Comparison of ENCODE assay signal across 25 cellular contexts in genomic region chr12:85803231-85803630, GRCh38. TPM values are rescaled to one million over a fixed set of nuclear protein-coding genes. Genes with fewer than 3 reads are reported as not detected.
DNase-seq lines count a peak whose midpoint lies in the region; FAIRE-seq and TF ChIP-seq lines count a peak whose summit lies in the region.
"Had no signal": no experiment of that assay in that cellular context is flagged by ENCODE, and none has a peak within 500 bp of the region (broad histone marks: within the 10 kb centered on the region; RNA-seq: fewer than 3 reads in every experiment).

No MANE protein-coding gene starts in this region.

- BruUV-seq in Calu3 (replicated peaks; lab: Mats Ljungman, UMichigan) = no TSS peak

- peaks cover 18% of the 10 kb centered on the region for H3K4me1 Mint-ChIP-seq in Calu3 (ENCODE audit: low read depth, unreplicated experiment)
- peaks cover 29% of the 10 kb centered on the region for H3K4me1 Mint-ChIP-seq in mesothelial cell of epicardium
- H3K4me1 Mint-ChIP-seq: CD4-positive, alpha-beta memory T cell; central memory CD8-positive, alpha-beta T cell; natural killer cell; T-cell had no signal

- H3K4me1 ChIP-seq in HEK293 (ENCODE audit: control insufficient read depth, insufficient read depth, low read length) = no peaks in the 10 kb centered on the region; the same call in 1 of the 2 replicates
- H3K4me1 ChIP-seq: testis had no signal

- H3K4me3 Mint-ChIP-seq in Calu3 (ENCODE audit: low read depth, unreplicated experiment) (no peak overlapping the region), mesothelial cell of epicardium (no peak overlapping the region)
- H3K4me3 Mint-ChIP-seq: activated naive CD4-positive, alpha-beta T cell treated with anti-CD3 and anti-CD28 coated beads for 36 hours; activated T-cell treated with anti-CD3 and anti-CD28 coated beads, Interleukin-2, amount 50 U/mL, for 24 hours; CD4-positive, alpha-beta memory T cell; central memory CD8-positive, alpha-beta T cell; natural killer cell; T-cell had no signal

- intact Hi-C loops in Calu3 (cut with micrococcal nuclease; ENCODE audit: unreplicated experiment) = no loop called here

- no peak for FAIRE-seq in frontal cortex (lab: Jason Lieb, UNC)
- FAIRE-seq: GM12878 had no signal

- H3K9me3 Mint-ChIP-seq in Calu3 (ENCODE audit: low read depth, unreplicated experiment) = no peaks in the 10 kb centered on the region
- no peaks in the 10 kb centered on the region for H3K9me3 Mint-ChIP-seq in mesothelial cell of epicardium
- H3K9me3 Mint-ChIP-seq: activated naive CD4-positive, alpha-beta T cell treated with anti-CD3 and anti-CD28 coated beads for 36 hours; activated T-cell treated with anti-CD3 and anti-CD28 coated beads, Interleukin-2, amount 50 U/mL, for 24 hours; natural killer cell had no signal

- TF ChIP-seq CTCF in Calu3 (IDR thresholded peaks at IDR 0.05; ENCODE audit: unreplicated experiment) (no peak), HEK293 (tag by site-specific recombination; IDR thresholded peaks at IDR 0.05) (no peak), mesothelial cell of epicardium (IDR thresholded peaks at IDR 0.05; ENCODE audit: unreplicated experiment) (no peak)

- H3K27ac ChIP-seq in HEK293 (ENCODE audit: extremely low read depth, low read depth, low read length) = no peak overlapping the region
- H3K27ac ChIP-seq: ovary, testis had no signal

- no peaks in the 10 kb centered on the region for H3K9me3 ChIP-seq in HEK293 (ENCODE audit: control insufficient read depth, insufficient read depth, low read depth, low read length)
- H3K9me3 ChIP-seq: ovary, testis had no signal

- CTCF ChIA-PET in Calu3 (lab: Charles Lee) (no interaction called here), HEK293 (lab: Yijun Ruan, JAX) (no interaction called here)

- H3K4me3 ChIP-seq in HEK293 (ENCODE audit: low read depth, low read length) = no peak overlapping the region
- H3K4me3 ChIP-seq: GM12878, heart left ventricle, ovary, testis had no signal

- DNase-seq in Calu3 = no peak
- peak; percentile 42 for DNase-seq in dedifferentiated amniotic fluid mesenchymal stem cell (ENCODE audit: extremely low spot score)
- no peak for DNase-seq in mesothelial cell of epicardium (ENCODE audit: low spot score in 2 of 2, unreplicated experiment in 2 of 2)
- no peak for DNase-seq in DMS53 (lab: John Stamatoyannopoulos, UW)
- no peak for DNase-seq in frontal cortex (ENCODE audit: low spot score in 2 of 2)
- no peak for DNase-seq in effector CD4-positive, alpha-beta T cell
- DNase-seq: activated CD4-positive, alpha-beta T cell treated with anti-CD3 and anti-CD28 coated beads for 1 hour; activated naive CD4-positive, alpha-beta T cell treated with anti-CD3 and anti-CD28 coated beads for 36 hours; activated T-cell treated with anti-CD3 and anti-CD28 coated beads, Interleukin-2, amount 50 U/mL, for 24 hours; amygdala; CD4-positive, alpha-beta memory T cell; DMS79; heart left ventricle; KBM-7; left cardiac atrium; natural killer cell; NCI-H1436 treated with DMSO at 0.1 percent for 48 hours; NCI-H2171; NCI-H774; ovary; T-cell; testis had no signal

- H3K36me3 ChIP-seq in HEK293 (ENCODE audit: control insufficient read depth in 2 of 2, insufficient read depth in 1 of 2, low read length in 2 of 2) = no peaks in the 10 kb centered on the region
- H3K36me3 ChIP-seq: ovary had no signal

- H3K27me3 Mint-ChIP-seq in Calu3 (ENCODE audit: unreplicated experiment) (no peaks in the 10 kb centered on the region), mesothelial cell of epicardium (ENCODE audit: low read depth) (no peaks in the 10 kb centered on the region)
- H3K27me3 Mint-ChIP-seq: activated T-cell treated with anti-CD3 and anti-CD28 coated beads, Interleukin-2, amount 50 U/mL, for 24 hours; CD4-positive, alpha-beta memory T cell; central memory CD8-positive, alpha-beta T cell; T-cell had no signal

- peak overlapping the region; percentile 91 for H3K27ac Mint-ChIP-seq in Calu3 (ENCODE audit: unreplicated experiment)
- peak overlapping the region; percentile 10 for H3K27ac Mint-ChIP-seq in mesothelial cell of epicardium
- H3K27ac Mint-ChIP-seq: activated naive CD4-positive, alpha-beta T cell treated with anti-CD3 and anti-CD28 coated beads for 36 hours; activated T-cell treated with anti-CD3 and anti-CD28 coated beads, Interleukin-2, amount 50 U/mL, for 24 hours; CD4-positive, alpha-beta memory T cell; natural killer cell; T-cell had no signal

- POLR2A ChIA-PET in HEK293 (lab: Yijun Ruan, JAX) = no interaction called here

- H3K36me3 Mint-ChIP-seq in Calu3 (ENCODE audit: insufficient read depth, unreplicated experiment) = peaks cover 5% of the 10 kb centered on the region
- H3K36me3 Mint-ChIP-seq in mesothelial cell of epicardium = peaks cover 14% of the 10 kb centered on the region
- H3K36me3 Mint-ChIP-seq: CD4-positive, alpha-beta memory T cell; natural killer cell; T-cell had no signal

TF ChIP-seq in HEK293, 187 proteins besides CTCF, POLR2A, EP300 and RAD21:
- no peak for TF ChIP-seq ZNF266 (tag by site-specific recombination; IDR thresholded peaks at IDR 0.05; ENCODE audit: low read depth)
- no peak for TF ChIP-seq ZNF292 (tag by site-specific recombination; IDR thresholded peaks at IDR 0.05; ENCODE audit: borderline replicate concordance, low read depth)
- TF ChIP-seq, protein P1, sequence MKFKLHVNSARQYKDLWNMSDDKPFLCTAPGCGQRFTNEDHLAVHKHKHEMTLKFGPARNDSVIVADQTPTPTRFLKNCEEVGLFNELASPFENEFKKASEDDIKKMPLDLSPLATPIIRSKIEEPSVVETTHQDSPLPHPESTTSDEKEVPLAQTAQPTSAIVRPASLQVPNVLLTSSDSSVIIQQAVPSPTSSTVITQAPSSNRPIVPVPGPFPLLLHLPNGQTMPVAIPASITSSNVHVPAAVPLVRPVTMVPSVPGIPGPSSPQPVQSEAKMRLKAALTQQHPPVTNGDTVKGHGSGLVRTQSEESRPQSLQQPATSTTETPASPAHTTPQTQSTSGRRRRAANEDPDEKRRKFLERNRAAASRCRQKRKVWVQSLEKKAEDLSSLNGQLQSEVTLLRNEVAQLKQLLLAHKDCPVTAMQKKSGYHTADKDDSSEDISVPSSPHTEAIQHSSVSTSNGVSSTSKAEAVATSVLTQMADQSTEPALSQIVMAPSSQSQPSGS (tag by site-specific recombination; IDR thresholded peaks at IDR 0.05; ENCODE audit: low read depth) = 0 out of 2 replicates have a peak, but pooled peaks have one; percentile 9
- TF ChIP-seq ZNF10 (tag by site-specific recombination; IDR thresholded peaks at IDR 0.05) = no peak
- no peak for TF ChIP-seq ZNF146 (tag by site-specific recombination; IDR thresholded peaks at IDR 0.05)
- TF ChIP-seq ZBTB17 (tag by site-specific recombination; IDR thresholded peaks at IDR 0.05) = no peak
- TF ChIP-seq ZNF449 (tag by site-specific recombination; IDR thresholded peaks at IDR 0.05) = no peak
- no peak for TF ChIP-seq ZNF174 (tag by site-specific recombination; IDR thresholded peaks at IDR 0.05)
- TF ChIP-seq, protein P2, sequence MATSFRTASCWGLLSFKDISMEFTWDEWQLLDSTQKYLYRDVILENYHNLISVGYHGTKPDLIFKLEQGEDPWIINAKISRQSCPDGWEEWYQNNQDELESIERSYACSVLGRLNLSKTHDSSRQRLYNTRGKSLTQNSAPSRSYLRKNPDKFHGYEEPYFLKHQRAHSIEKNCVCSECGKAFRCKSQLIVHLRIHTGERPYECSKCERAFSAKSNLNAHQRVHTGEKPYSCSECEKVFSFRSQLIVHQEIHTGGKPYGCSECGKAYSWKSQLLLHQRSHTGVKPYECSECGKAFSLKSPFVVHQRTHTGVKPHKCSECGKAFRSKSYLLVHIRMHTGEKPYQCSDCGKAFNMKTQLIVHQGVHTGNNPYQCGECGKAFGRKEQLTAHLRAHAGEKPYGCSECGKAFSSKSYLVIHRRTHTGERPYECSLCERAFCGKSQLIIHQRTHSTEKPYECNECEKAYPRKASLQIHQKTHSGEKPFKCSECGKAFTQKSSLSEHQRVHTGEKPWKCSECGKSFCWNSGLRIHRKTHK (tag by site-specific recombination; IDR thresholded peaks at IDR 0.05) = no peak
- no peak for TF ChIP-seq ZNF2 (tag by site-specific recombination; IDR thresholded peaks at IDR 0.05)
- TF ChIP-seq GLI2 (tag by site-specific recombination; IDR thresholded peaks at IDR 0.05; ENCODE audit: borderline replicate concordance, low read depth) = no peak
- peak; percentile 55 for TF ChIP-seq ZNF585B (tag by site-specific recombination; IDR thresholded peaks at IDR 0.05)
- TF ChIP-seq ZSCAN30 (tag by site-specific recombination; IDR thresholded peaks at IDR 0.05) = no peak
- 0 out of 2 replicates have a peak, but pooled peaks have one; percentile 37 for TF ChIP-seq ZNF664 (tag by site-specific recombination; IDR thresholded peaks at IDR 0.05)
- no peak for TF ChIP-seq ZNF169 (tag by site-specific recombination; IDR thresholded peaks at IDR 0.05)
- no peak for TF ChIP-seq GFI1B (tag by site-specific recombination; IDR thresholded peaks at IDR 0.05)

RNA-seq across cellular contexts. Expression of gene RASSF9, which starts 33.0 kb away (rescaled TPM):
- 3.0 and 3.3 TPM in 2 replicates for total RNA-seq in Calu3 (2022)
- total RNA-seq in mesothelial cell of epicardium = 4.9 to 5.0 TPM (median 5.0 TPM) in 3 replicates
- 0.41 TPM for total RNA-seq in frontal cortex
- total RNA-seq: activated naive CD4-positive, alpha-beta T cell treated with anti-CD3 and anti-CD28 coated beads for 36 hours; CD4-positive, alpha-beta memory T cell; natural killer cell; T-cell had no signal
